6 cellular contexts compared by ENCODE assay signal in genomic region chr15:40358492-40359353, GRCh38. TPM values are rescaled to one million over a fixed set of nuclear protein-coding genes. Genes with fewer than 3 reads are reported as not detected.
DNase-seq lines count a peak whose midpoint lies in the region; ATAC-seq, FAIRE-seq and TF ChIP-seq lines count a peak whose summit lies in the region.

No MANE protein-coding gene starts in this region.

- peak; percentile 56 for FAIRE-seq in GM12891 (lab: Jason Lieb, UNC)

- DNase-seq in GM12891 (ENCODE audit: insufficient read length, low spot score), result no peak
- peak; percentile 41 for DNase-seq in HT1080 (ENCODE audit: low read depth)
- no peak for DNase-seq in astrocyte of the cerebellum (ENCODE audit: low read depth)
- DNase-seq in natural killer cell treated with Interleukin-12 subunit alpha and Interleukin-12 subunit beta and Interleukin-15 and Interleukin-18, amount 100 ng/mL, for 72 hours (ENCODE audit: low spot score), result no peak
- no peak for DNase-seq in ureter (ENCODE audit: low spot score)

- peaks cover 0 to 11% of the 10 kb centered on the region in 2 donors for H3K27me3 Mint-ChIP-seq in natural killer cell treated with Interleukin-12 subunit alpha and Interleukin-12 subunit beta and Interleukin-15 and Interleukin-18, amount 100 ng/mL, for 72 hours

- in situ Hi-C loops in astrocyte of the cerebellum (cut with HindIII; ENCODE audit: low sequenced_read_pairs), result no loop called here

- TF ChIP-seq POLR2A in GM12891 (IDR thresholded peaks at IDR 0.05; ENCODE audit: low read depth, low read length), result no peak

- no peaks in the 10 kb centered on the region for H3K36me3 Mint-ChIP-seq in natural killer cell treated with Interleukin-12 subunit alpha and Interleukin-12 subunit beta and Interleukin-15 and Interleukin-18, amount 100 ng/mL, for 72 hours

- peak; percentile 4 for TF ChIP-seq CTCF in astrocyte of the cerebellum (IDR thresholded peaks at IDR 0.05; ENCODE audit: low read depth, low read length, missing control alignments)

- H3K4me1 Mint-ChIP-seq in natural killer cell treated with Interleukin-12 subunit alpha and Interleukin-12 subunit beta and Interleukin-15 and Interleukin-18, amount 100 ng/mL, for 72 hours (ENCODE audit: low read depth in 2 of 2), result peaks cover 8 to 16% of the 10 kb centered on the region in 2 donors

- H3K27ac Mint-ChIP-seq in natural killer cell treated with Interleukin-12 subunit alpha and Interleukin-12 subunit beta and Interleukin-15 and Interleukin-18, amount 100 ng/mL, for 72 hours, result peak overlapping the region; percentile 25 to 51

- peak; percentile 51 to 66 for ATAC-seq in natural killer cell treated with Interleukin-12 subunit alpha and Interleukin-12 subunit beta and Interleukin-15 and Interleukin-18, amount 100 ng/mL, for 72 hours
- ATAC-seq in HG02642 (IDR thresholded peaks at IDR 0.05; ENCODE audit: poor library complexity, unreplicated experiment), result no peak

- peak overlapping the region; percentile 83 for H3K4me3 Mint-ChIP-seq in natural killer cell treated with Interleukin-12 subunit alpha and Interleukin-12 subunit beta and Interleukin-15 and Interleukin-18, amount 100 ng/mL, for 72 hours

- no peaks in the 10 kb centered on the region for H3K9me3 Mint-ChIP-seq in natural killer cell treated with Interleukin-12 subunit alpha and Interleukin-12 subunit beta and Interleukin-15 and Interleukin-18, amount 100 ng/mL, for 72 hours

- H3K4me3 ChIP-seq in astrocyte of the cerebellum (ENCODE audit: low read depth, low read length), result peak overlapping the region; percentile 50

TF ChIP-seq in GM12891, 5 proteins besides CTCF, POLR2A, EP300 and RAD21:
- no peak for TF ChIP-seq SPI1 (IDR thresholded peaks at IDR 0.05; ENCODE audit: low read depth, low read length)
- no peak for TF ChIP-seq TAF1 (IDR thresholded peaks at IDR 0.05; ENCODE audit: low read depth, low read length)
- TF ChIP-seq PAX5 (IDR thresholded peaks at IDR 0.05; ENCODE audit: insufficient read depth, low read length, severe bottlenecking), result no peak
- TF ChIP-seq POLR2AphosphoS5 (IDR thresholded peaks at IDR 0.05; ENCODE audit: low read depth, low read length), result no peak
- TF ChIP-seq POU2F2 (IDR thresholded peaks at IDR 0.05; ENCODE audit: low read depth, low read length), result no peak

RNA-seq across cellular contexts. Expression of gene DISP2, which starts 0.7 kb away (rescaled TPM):
- 0.35 TPM for polyA plus RNA-seq in GM12891 (2012; ENCODE audit: low read depth, missing spikeins)
- total RNA-seq in HT1080 (2014; rRNA removed; shearing (Covaris generic)), result 1.0 and 1.8 TPM in 2 replicates
- polyA plus RNA-seq in HT1080 (2015; cell fraction: cytosol; rRNA removed), result 0.65 and 0.70 TPM in 2 replicates
- polyA plus RNA-seq in HT1080 (2015; cell fraction: nucleus; rRNA removed), result 0.96 and 1.3 TPM in 2 replicates
- total RNA-seq in natural killer cell treated with Interleukin-12 subunit alpha and Interleukin-12 subunit beta and Interleukin-15 and Interleukin-18, amount 100 ng/mL, for 72 hours, result under 1 TPM; 0.25 to 1.00 TPM
- total RNA-seq in ureter, result 0.60 TPM

RNA-seq across cellular contexts. Expression of gene PHGR1, which starts 7.9 kb away (rescaled TPM):
- not detected for polyA plus RNA-seq in GM12891 (2012; ENCODE audit: low read depth, missing spikeins)
- not detected in 2 replicates for total RNA-seq in HT1080 (2014; rRNA removed; shearing (Covaris generic))
- polyA plus RNA-seq in HT1080 (2015; cell fraction: cytosol; rRNA removed), result not detected in 2 replicates
- polyA plus RNA-seq in HT1080 (2015; cell fraction: nucleus; rRNA removed), result not detected in 2 replicates
- total RNA-seq in natural killer cell treated with Interleukin-12 subunit alpha and Interleukin-12 subunit beta and Interleukin-15 and Interleukin-18, amount 100 ng/mL, for 72 hours, result not detected
- total RNA-seq in ureter, result not detected

RNA-seq across cellular contexts. Expression of gene CCDC9B, which starts 18.0 kb away (rescaled TPM):
- 0.06 TPM for polyA plus RNA-seq in GM12891 (2012; ENCODE audit: low read depth, missing spikeins)
- total RNA-seq in HT1080 (2014; rRNA removed; shearing (Covaris generic)), result 26.0 and 33.4 TPM in 2 replicates
- 14.2 and 22.2 TPM in 2 replicates for polyA plus RNA-seq in HT1080 (2015; cell fraction: cytosol; rRNA removed)
- 109 and 127 TPM in 2 replicates for polyA plus RNA-seq in HT1080 (2015; cell fraction: nucleus; rRNA removed)
- total RNA-seq in natural killer cell treated with Interleukin-12 subunit alpha and Interleukin-12 subunit beta and Interleukin-15 and Interleukin-18, amount 100 ng/mL, for 72 hours, result under 1 TPM; 0.29 to 0.47 TPM
- total RNA-seq in ureter, result 56.5 TPM

RNA-seq across cellular contexts. Expression of gene KNSTRN, which starts 23.8 kb away (rescaled TPM):
- polyA plus RNA-seq in GM12891 (2012; ENCODE audit: low read depth, missing spikeins), result 19.9 TPM
- total RNA-seq in HT1080 (2014; rRNA removed; shearing (Covaris generic)), result 132 and 161 TPM in 2 replicates
- 84.6 and 87.3 TPM in 2 replicates for polyA plus RNA-seq in HT1080 (2015; cell fraction: cytosol; rRNA removed)
- 69.2 and 85.8 TPM in 2 replicates for polyA plus RNA-seq in HT1080 (2015; cell fraction: nucleus; rRNA removed)
- 10 to 100 TPM; 32.4 to 75.1 TPM for total RNA-seq in natural killer cell treated with Interleukin-12 subunit alpha and Interleukin-12 subunit beta and Interleukin-15 and Interleukin-18, amount 100 ng/mL, for 72 hours
- total RNA-seq in ureter, result 8.7 TPM

RNA-seq across cellular contexts. Expression of gene INAFM2, which starts 35.2 kb away (rescaled TPM):
- 3.0 TPM for polyA plus RNA-seq in GM12891 (2012; ENCODE audit: low read depth, missing spikeins)
- 23.9 and 28.7 TPM in 2 replicates for total RNA-seq in HT1080 (2014; rRNA removed; shearing (Covaris generic))
- 22.9 and 26.2 TPM in 2 replicates for polyA plus RNA-seq in HT1080 (2015; cell fraction: cytosol; rRNA removed)
- 19.3 and 24.8 TPM in 2 replicates for polyA plus RNA-seq in HT1080 (2015; cell fraction: nucleus; rRNA removed)
- total RNA-seq in natural killer cell treated with Interleukin-12 subunit alpha and Interleukin-12 subunit beta and Interleukin-15 and Interleukin-18, amount 100 ng/mL, for 72 hours, result 10 to 100 TPM; 16.7 to 17.5 TPM
- 26.2 TPM for total RNA-seq in ureter

Comparison
In these comparisons a context has a peak if more than half of its experiments do, and no peak if none do; other contexts are left out.
1. RNA of gene CCDC9B, which starts 18.0 kb away (total RNA-seq): 56.5 TPM in ureter (single experiment) and 26.0 to 33.4 TPM in HT1080; 0.29 to 0.47 TPM in natural killer cell treated with Interleukin-12 subunit alpha and Interleukin-12 subunit beta and Interleukin-15 and Interleukin-18, amount 100 ng/mL, for 72 hours; every median in the first group is over 10 times any median in the second.